11 cellular contexts compared by ENCODE assay signal in the genomic region with DNA sequence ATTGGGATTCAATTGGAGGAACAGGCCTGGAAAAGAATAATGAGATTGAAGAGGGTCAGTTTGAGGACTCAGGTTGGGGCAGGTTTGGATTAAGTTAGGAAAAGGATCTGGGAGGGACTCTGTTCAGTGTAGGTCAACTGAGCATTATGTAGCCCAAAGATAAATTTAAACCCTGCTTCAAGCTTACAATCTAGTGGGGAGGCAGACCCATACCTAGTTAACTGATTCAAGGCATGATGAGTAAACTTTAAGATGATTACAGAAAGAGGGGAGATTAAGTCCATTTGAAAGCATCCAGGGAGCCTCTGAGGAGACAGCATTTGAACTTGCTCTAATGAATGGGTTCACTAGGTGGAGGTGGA. TPM values are rescaled to one million over a fixed set of nuclear protein-coding genes. Genes with fewer than 3 reads are reported as not detected.
A peak's percentile ranks its signal among the peaks of the same experiment; 100 is the strongest.
DNase-seq lines count a peak whose midpoint lies in the region; ATAC-seq, FAIRE-seq and TF ChIP-seq lines count a peak whose summit lies in the region.
"Had no signal": no experiment of that assay in that cellular context is flagged by ENCODE, and none has a peak within 500 bp of the region (broad histone marks: within the 10 kb centered on the region; RNA-seq: fewer than 3 reads in every experiment).

No MANE protein-coding gene starts in this region.

- no peak for TF ChIP-seq EP300 in suprapubic skin (IDR thresholded peaks at IDR 0.05)

- H3K4me3 ChIP-seq in keratinocyte (ENCODE audit: control insufficient read depth in 2 of 3, extremely low read depth in 1 of 3, insufficient read depth in 2 of 3, low read depth in 1 of 3, low read length in 3 of 3) (no peak overlapping the region), suprapubic skin (no peak overlapping the region)

- peaks cover 33% of the 10 kb centered on the region for H3K36me3 Mint-ChIP-seq in activated naive CD4-positive, alpha-beta T cell treated with anti-CD3 and anti-CD28 coated beads, Interleukin-2, amount 50 U/mL, for 24 hours
- peaks cover 31% of the 10 kb centered on the region for H3K36me3 Mint-ChIP-seq in activated B cell treated with CpG ODN at 0.5 μM for 24 hours (ENCODE audit: low read depth)
- peaks cover 13% of the 10 kb centered on the region for H3K36me3 Mint-ChIP-seq in type B pancreatic cell

- H3K27ac ChIP-seq in keratinocyte (ENCODE audit: control insufficient read depth, insufficient read depth, low read length) (no peak overlapping the region), suprapubic skin (peak overlapping the region; percentile 13)

- no peaks in the 10 kb centered on the region for H3K27me3 Mint-ChIP-seq in activated naive CD4-positive, alpha-beta T cell treated with anti-CD3 and anti-CD28 coated beads, Interleukin-2, amount 50 U/mL, for 24 hours
- H3K27me3 Mint-ChIP-seq in activated B cell treated with CpG ODN at 0.5 μM for 24 hours, result no peaks in the 10 kb centered on the region
- H3K27me3 Mint-ChIP-seq in type B pancreatic cell, result peaks cover 3% of the 10 kb centered on the region

- H3K79me2 ChIP-seq in keratinocyte (ENCODE audit: control insufficient read depth, insufficient read depth, low read length), result no peaks in the 10 kb centered on the region

- H3K4me3 Mint-ChIP-seq in activated naive CD4-positive, alpha-beta T cell treated with anti-CD3 and anti-CD28 coated beads, Interleukin-2, amount 50 U/mL, for 24 hours, result peak overlapping the region; percentile 81
- H3K4me3 Mint-ChIP-seq in activated B cell treated with CpG ODN at 0.5 μM for 24 hours (peak overlapping the region; percentile 83), type B pancreatic cell (no peak overlapping the region)

- TF ChIP-seq POLR2A in suprapubic skin (IDR thresholded peaks at IDR 0.05), result no peak

- H4K20me1 ChIP-seq in keratinocyte (ENCODE audit: control insufficient read depth, extremely low read depth, insufficient read depth, low read length), result no peaks in the 10 kb centered on the region

- no peak for FAIRE-seq in keratinocyte (lab: Jason Lieb, UNC)

- intact Hi-C loops in activated B cell treated with CpG ODN at 0.5 μM for 24 hours (cut with micrococcal nuclease), result loop anchor here (1.0 to 10.0 kb wide), 5 partner anchors 8 to 1064 kb away; a partner anchor contains a TSS

- H3K27me3 ChIP-seq in keratinocyte (ENCODE audit: control insufficient read depth, extremely low read depth, insufficient read depth, low read length) (no peaks in the 10 kb centered on the region), suprapubic skin (no peaks in the 10 kb centered on the region)

- H3K4me1 ChIP-seq in keratinocyte (ENCODE audit: control insufficient read depth, extremely low read depth, insufficient read depth, low read length) (peaks cover 12% of the 10 kb centered on the region), suprapubic skin (peaks cover 29% of the 10 kb centered on the region)

- no peak overlapping the region for H2AFZ ChIP-seq in keratinocyte (ENCODE audit: control insufficient read depth, low read length)

- H3K9me3 Mint-ChIP-seq in activated naive CD4-positive, alpha-beta T cell treated with anti-CD3 and anti-CD28 coated beads, Interleukin-2, amount 50 U/mL, for 24 hours, result no peaks in the 10 kb centered on the region
- H3K9me3 Mint-ChIP-seq in activated B cell treated with CpG ODN at 0.5 μM for 24 hours (no peaks in the 10 kb centered on the region), type B pancreatic cell (no peaks in the 10 kb centered on the region)

- dilution Hi-C loops in keratinocyte (cut with MboI; ENCODE audit: extremely low pct_ligation_motif_present, low sequenced_read_pairs), result no loop called here

- CTCF ChIA-PET in activated B cell treated with CpG ODN at 0.5 μM for 24 hours (lab: Charles Lee), result interaction anchor here (1.0 to 25.8 kb wide), 4 partner anchors 10 to 37 kb away, joined by 3 to 773 read pairs (median 316); a partner anchor contains a TSS

- H3K9me3 ChIP-seq in keratinocyte (ENCODE audit: control insufficient read depth, low read depth, low read length), result no peaks in the 10 kb centered on the region
- H3K9me3 ChIP-seq in suprapubic skin, result no peaks in the 10 kb centered on the region

- TF ChIP-seq CTCF in activated B cell treated with CpG ODN at 0.5 μM for 24 hours (IDR thresholded peaks at IDR 0.05) (no peak), keratinocyte (optimal IDR thresholded peaks at IDR 0.05 in 1 of 3, IDR thresholded peaks at IDR 0.05 in 1 of 3, conservative IDR thresholded peaks at IDR 0.05 in 1 of 3; ENCODE audit: extremely low read depth in 1 of 3, insufficient read depth in 2 of 3, low read length in 3 of 3) (no peak), suprapubic skin (IDR thresholded peaks at IDR 0.05) (no peak), type B pancreatic cell (conservative IDR thresholded peaks at IDR 0.05) (no peak)

- DNase-seq in activated naive CD4-positive, alpha-beta T cell (lab: John Stamatoyannopoulos, UW), result no peak
- DNase-seq in activated B cell treated with CpG ODN at 0.5 μM for 24 hours (no peak), keratinocyte (ENCODE audit: low read depth, low spot score) (no peak), suprapubic skin (ENCODE audit: low spot score in 2 of 2) (no peak), GF-D8 (lab: John Stamatoyannopoulos, UW) (no peak), type B pancreatic cell (ENCODE audit: extremely low spot score, unreplicated experiment) (no peak)
- DNase-seq: NCI-H1694; stimulated activated CD4-positive, alpha-beta T cell treated with anti-CD3 and anti-CD28 coated beads, Interleukin-4, amount 100 ng/mL, for 1 hour had no signal

- peaks cover 84% of the 10 kb centered on the region for H3K4me1 Mint-ChIP-seq in activated naive CD4-positive, alpha-beta T cell treated with anti-CD3 and anti-CD28 coated beads, Interleukin-2, amount 50 U/mL, for 24 hours
- peaks cover 95% of the 10 kb centered on the region for H3K4me1 Mint-ChIP-seq in activated B cell treated with CpG ODN at 0.5 μM for 24 hours
- H3K4me1 Mint-ChIP-seq in type B pancreatic cell (ENCODE audit: unreplicated experiment), result no peaks in the 10 kb centered on the region

- no peak overlapping the region for H3K9ac ChIP-seq in keratinocyte (ENCODE audit: control insufficient read depth, extremely low read depth, insufficient read depth, low read length)

- H3K36me3 ChIP-seq in keratinocyte (ENCODE audit: control insufficient read depth in 2 of 2, extremely low read depth in 1 of 2, insufficient read depth in 2 of 2, low read length in 2 of 2) (peaks cover 10 to 17% of the 10 kb centered on the region in 2 experiments), suprapubic skin (peaks cover 41% of the 10 kb centered on the region)

- H3K4me2 ChIP-seq in keratinocyte (ENCODE audit: control insufficient read depth, extremely low read depth, insufficient read depth, low read depth, low read length), result peak overlapping the region; percentile 36

- POLR2A ChIA-PET in activated B cell treated with CpG ODN at 0.5 μM for 24 hours (lab: Charles Lee), result interaction anchor here (0.6 to 9.2 kb wide), 13 partner anchors 9 to 1467 kb away, joined by 4 to 580 read pairs (median 19); a partner anchor contains a TSS

- peak overlapping the region; percentile 94 for H3K27ac Mint-ChIP-seq in activated naive CD4-positive, alpha-beta T cell treated with anti-CD3 and anti-CD28 coated beads, Interleukin-2, amount 50 U/mL, for 24 hours
- H3K27ac Mint-ChIP-seq in activated B cell treated with CpG ODN at 0.5 μM for 24 hours (peak overlapping the region; percentile 94), type B pancreatic cell (no peak overlapping the region)

- no peak for ATAC-seq in activated B cell treated with CpG ODN at 0.5 μM for 24 hours (ENCODE audit: low read depth)
- ATAC-seq in HG02610 (IDR thresholded peaks at IDR 0.05; ENCODE audit: unreplicated experiment), result no peak

- H3K9me1 ChIP-seq in keratinocyte (ENCODE audit: control insufficient read depth, extremely low read depth, insufficient read depth, low read length), result no peaks in the 10 kb centered on the region

RNA-seq across cellular contexts. Expression of a gene that starts 11.4 kb away (rescaled TPM):
- total RNA-seq in activated B cell treated with CpG ODN at 0.5 μM for 24 hours (60.4 and 66.0 TPM in 2 replicates), suprapubic skin (under 1 TPM in 1 of 4 donors, not detected in 3; 0.47 TPM), type B pancreatic cell (ENCODE audit: low replicate concordance) (0.22 TPM in 1 of 2 replicates, not detected in the other)
- 0.04 TPM in 1 of 3 replicates, not detected in the others for polyA plus RNA-seq in keratinocyte
- polyA plus RNA-seq in keratinocyte (2011; ENCODE audit: low read depth), result 0.32 TPM
- not detected in 2 replicates for polyA plus RNA-seq in keratinocyte (2011; cell fraction: cytosol; rRNA removed)
- polyA plus RNA-seq in keratinocyte (2011; cell fraction: nucleus; rRNA removed), result not detected in 2 replicates
- polyA plus RNA-seq in keratinocyte (2012; ENCODE audit: low replicate concordance), result 0.23 TPM in 1 of 2 replicates, not detected in the other
- polyA minus RNA-seq in keratinocyte, result not detected in 3 replicates
- polyA minus RNA-seq in keratinocyte (2011; cell fraction: cytosol; rRNA and poly(A)+ RNA removed), result not detected
- not detected in 2 replicates for polyA minus RNA-seq in keratinocyte (2011; cell fraction: nucleus; rRNA and poly(A)+ RNA removed)
- polyA plus RNA-seq: BJ had no signal

RNA-seq across cellular contexts. Expression of a gene that starts 13.3 kb away (rescaled TPM):
- total RNA-seq in activated B cell treated with CpG ODN at 0.5 μM for 24 hours, result 11.7 and 16.7 TPM in 2 replicates
- 4.8 to 8.9 TPM (median 7.2 TPM) in 3 replicates for polyA plus RNA-seq in keratinocyte
- 3.9 TPM for polyA plus RNA-seq in keratinocyte (2011; ENCODE audit: low read depth)
- 4.1 and 11.0 TPM in 2 replicates for polyA plus RNA-seq in keratinocyte (2011; cell fraction: cytosol; rRNA removed)
- 5.9 and 10.3 TPM in 2 replicates for polyA plus RNA-seq in keratinocyte (2011; cell fraction: nucleus; rRNA removed)
- 11.1 and 11.7 TPM in 2 replicates for polyA plus RNA-seq in keratinocyte (2012; ENCODE audit: low replicate concordance)
- 1.2 to 6.2 TPM (median 2.1 TPM) in 3 replicates for polyA minus RNA-seq in keratinocyte
- 15.3 TPM for polyA minus RNA-seq in keratinocyte (2011; cell fraction: cytosol; rRNA and poly(A)+ RNA removed)
- polyA minus RNA-seq in keratinocyte (2011; cell fraction: nucleus; rRNA and poly(A)+ RNA removed), result 5.4 and 6.5 TPM in 2 replicates
- total RNA-seq in suprapubic skin, result 10 to 100 TPM; 23.6 to 29.5 (median 25.7) TPM
- 21.1 and 24.2 TPM in 2 replicates for total RNA-seq in type B pancreatic cell (ENCODE audit: low replicate concordance)

RNA-seq across cellular contexts. Expression of a gene that starts 14.3 kb away (rescaled TPM):
- total RNA-seq in activated B cell treated with CpG ODN at 0.5 μM for 24 hours, result 1.9 and 3.2 TPM in 2 replicates
- 0.46 to 1.3 TPM (median 0.94 TPM) in 3 replicates for polyA plus RNA-seq in keratinocyte
- not detected for polyA plus RNA-seq in keratinocyte (2011; ENCODE audit: low read depth)
- 0.36 and 0.58 TPM in 2 replicates for polyA plus RNA-seq in keratinocyte (2011; cell fraction: cytosol; rRNA removed)
- polyA plus RNA-seq in keratinocyte (2011; cell fraction: nucleus; rRNA removed), result 1.5 and 2.2 TPM in 2 replicates
- polyA plus RNA-seq in keratinocyte (2012; ENCODE audit: low replicate concordance), result 0.36 and 0.48 TPM in 2 replicates
- 0.53 to 2.9 TPM in 2 of 3 replicates, not detected in the other for polyA minus RNA-seq in keratinocyte
- not detected for polyA minus RNA-seq in keratinocyte (2011; cell fraction: cytosol; rRNA and poly(A)+ RNA removed)
- not detected in 2 replicates for polyA minus RNA-seq in keratinocyte (2011; cell fraction: nucleus; rRNA and poly(A)+ RNA removed)
- 1 to 10 TPM in 2 of 4 donors, under 1 TPM in 1, not detected in 1; 0.64 to 1.6 (median 1.4) TPM for total RNA-seq in suprapubic skin
- total RNA-seq in type B pancreatic cell (ENCODE audit: low replicate concordance), result 1.6 and 5.9 TPM in 2 replicates

RNA-seq across cellular contexts. Expression of a gene that starts 14.7 kb away (rescaled TPM):
- total RNA-seq in activated B cell treated with CpG ODN at 0.5 μM for 24 hours (135 and 139 TPM in 2 replicates), suprapubic skin (1 to 10 TPM; 1.0 to 6.4 (median 3.3) TPM), type B pancreatic cell (ENCODE audit: low replicate concordance) (not detected in 2 replicates)
- 0.54 to 2.3 TPM (median 0.88 TPM) in 3 replicates for polyA plus RNA-seq in keratinocyte
- polyA plus RNA-seq in keratinocyte (2011; ENCODE audit: low read depth), result 0.21 TPM
- 0.39 and 0.55 TPM in 2 replicates for polyA plus RNA-seq in keratinocyte (2011; cell fraction: cytosol; rRNA removed)
- polyA plus RNA-seq in keratinocyte (2011; cell fraction: nucleus; rRNA removed), result 2.7 and 8.1 TPM in 2 replicates
- polyA plus RNA-seq in keratinocyte (2012; ENCODE audit: low replicate concordance), result 0.83 and 1.8 TPM in 2 replicates
- 0.30 to 2.0 TPM (median 0.83 TPM) in 3 replicates for polyA minus RNA-seq in keratinocyte
- not detected for polyA minus RNA-seq in keratinocyte (2011; cell fraction: cytosol; rRNA and poly(A)+ RNA removed)
- polyA minus RNA-seq in keratinocyte (2011; cell fraction: nucleus; rRNA and poly(A)+ RNA removed), result 0.63 and 1.5 TPM in 2 replicates
- polyA plus RNA-seq: BJ had no signal

RNA-seq across cellular contexts. Expression of a gene that starts 18.9 kb away (rescaled TPM):
- 431 and 484 TPM in 2 replicates for total RNA-seq in activated B cell treated with CpG ODN at 0.5 μM for 24 hours
- 270 to 540 TPM (median 314 TPM) in 3 replicates for polyA plus RNA-seq in keratinocyte
- 131 TPM for polyA plus RNA-seq in keratinocyte (2011; ENCODE audit: low read depth)
- 156 and 228 TPM in 2 replicates for polyA plus RNA-seq in keratinocyte (2011; cell fraction: cytosol; rRNA removed)
- 643 and 658 TPM in 2 replicates for polyA plus RNA-seq in keratinocyte (2011; cell fraction: nucleus; rRNA removed)
- 172 and 266 TPM in 2 replicates for polyA plus RNA-seq in keratinocyte (2012; ENCODE audit: low replicate concordance)
- polyA minus RNA-seq in keratinocyte, result 432 to 600 TPM (median 568 TPM) in 3 replicates
- polyA minus RNA-seq in keratinocyte (2011; cell fraction: cytosol; rRNA and poly(A)+ RNA removed), result 229 TPM
- 190 and 275 TPM in 2 replicates for polyA minus RNA-seq in keratinocyte (2011; cell fraction: nucleus; rRNA and poly(A)+ RNA removed)
- 100 to 1,000 TPM; 254 to 449 (median 281) TPM for total RNA-seq in suprapubic skin
- total RNA-seq in type B pancreatic cell (ENCODE audit: low replicate concordance), result 410 and 636 TPM in 2 replicates

Comparison
In these comparisons a context has a peak if more than half of its experiments do, and no peak if none do; other contexts are left out.
1. RNA of a gene that starts 11.4 kb away (total RNA-seq): 60.4 to 66.0 TPM in activated B cell treated with CpG ODN at 0.5 μM for 24 hours; 0.22 TPM in type B pancreatic cell and 0.47 TPM in suprapubic skin; every median in the first group is over 10 times any median in the second.